Comparison of ENCODE assay signal across 8 cellular contexts in the genomic region with DNA sequence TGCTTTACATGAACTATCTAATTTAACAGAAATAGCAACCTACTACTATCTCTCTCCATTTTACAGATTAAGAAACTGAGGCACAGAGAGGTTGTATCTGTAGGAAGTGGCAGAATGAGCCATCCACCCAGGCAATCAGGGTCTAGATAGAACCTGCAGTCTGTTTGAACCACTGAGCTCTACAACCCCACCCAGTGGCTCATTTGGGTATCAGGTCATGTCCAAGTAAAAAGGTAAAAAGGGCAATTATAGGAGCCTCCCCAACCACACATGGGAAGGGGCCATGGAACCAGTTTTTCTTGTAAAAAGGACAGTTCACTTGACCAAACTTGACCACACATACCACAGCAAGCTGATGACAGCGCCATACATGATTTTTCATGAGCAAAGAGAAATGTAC.
DNase-seq lines count a peak whose midpoint lies in the region; ATAC-seq and TF ChIP-seq lines count a peak whose summit lies in the region.

No MANE protein-coding gene starts in this region.

- no peaks in the 10 kb centered on the region for H3K36me3 ChIP-seq in spleen
- no peaks in the 10 kb centered on the region for H3K36me3 ChIP-seq in effector memory CD4-positive, alpha-beta T cell (ENCODE audit: control insufficient read depth, insufficient read depth, low read length)

- no peaks in the 10 kb centered on the region for H3K9me3 ChIP-seq in spleen
- no peaks in the 10 kb centered on the region for H3K9me3 ChIP-seq in effector memory CD4-positive, alpha-beta T cell (ENCODE audit: control insufficient read depth, low read length)

- H3K9me3 Mint-ChIP-seq in activated T-cell treated with anti-CD3 and anti-CD28 coated beads, Interleukin-2, amount 50 U/mL, for 24 hours, result no peaks in the 10 kb centered on the region

- ATAC-seq in left lobe of liver (peak; percentile 73), HG02763 (IDR thresholded peaks at IDR 0.05; ENCODE audit: unreplicated experiment) (no peak)

- peaks cover 0 to 10% (median 0%) of the 10 kb centered on the region in 7 donors for H3K27me3 ChIP-seq in spleen (replicated peaks in 1 of 7)
- H3K27me3 ChIP-seq in effector memory CD4-positive, alpha-beta T cell (replicated peaks; ENCODE audit: control insufficient read depth, insufficient read depth, low read length, poor library complexity, severe bottlenecking), result no peaks in the 10 kb centered on the region

- H3K4me3 Mint-ChIP-seq in activated T-cell treated with anti-CD3 and anti-CD28 coated beads, Interleukin-2, amount 50 U/mL, for 24 hours, result no peak overlapping the region

- H3K36me3 Mint-ChIP-seq in activated T-cell treated with anti-CD3 and anti-CD28 coated beads, Interleukin-2, amount 50 U/mL, for 24 hours (ENCODE audit: low read depth), result no peaks in the 10 kb centered on the region

- H3K27ac Mint-ChIP-seq in activated T-cell treated with anti-CD3 and anti-CD28 coated beads, Interleukin-2, amount 50 U/mL, for 24 hours, result no peak overlapping the region

- no peak for TF ChIP-seq POLR2A in spleen (IDR thresholded peaks at IDR 0.05)

- H3K27me3 Mint-ChIP-seq in activated T-cell treated with anti-CD3 and anti-CD28 coated beads, Interleukin-2, amount 50 U/mL, for 24 hours, result peaks cover 13% of the 10 kb centered on the region

- H3K4me3 ChIP-seq in WI38 (ENCODE audit: low read depth, low read length), result no peak overlapping the region
- H3K4me3 ChIP-seq in spleen, result no peak overlapping the region
- no peak overlapping the region for H3K4me3 ChIP-seq in effector memory CD4-positive, alpha-beta T cell (ENCODE audit: insufficient read depth, low read depth, low read length, poor library complexity, severe bottlenecking)

- DNase-seq in activated T-cell treated with anti-CD3 and anti-CD28 coated beads for 48 hours (ENCODE audit: low read depth) (peak; percentile 4), HT1080 (ENCODE audit: low read depth) (peak; percentile 25), left lobe of liver (ENCODE audit: low spot score) (no peak), spleen (no peak)
- no peak for DNase-seq in activated T-cell treated with anti-CD3 and anti-CD28 coated beads, Interleukin-2, amount 50 U/mL, for 24 hours
- no peak for DNase-seq in effector memory CD4-positive, alpha-beta T cell

- 0 out of 2 replicates have a peak, but pooled peaks have one; percentile 14 for TF ChIP-seq CTCF in WI38 (IDR thresholded peaks at IDR 0.05; ENCODE audit: low read depth, low read length)
- peak in 4 of 11 experiments; percentile 21 to 45 (median 36) for TF ChIP-seq CTCF in spleen (IDR thresholded peaks at IDR 0.05 in 8 of 11, conservative IDR thresholded peaks at IDR 0.05 in 3 of 11)

- intact Hi-C loops in spleen (cut with DNase I; ENCODE audit: low total_unique reads), result no loop called here

- no peak overlapping the region for H3K27ac ChIP-seq in spleen
- H3K27ac ChIP-seq in effector memory CD4-positive, alpha-beta T cell (ENCODE audit: insufficient read depth, low read length, poor library complexity, severe bottlenecking), result no peak overlapping the region

- H3K4me1 ChIP-seq in spleen, result no peaks in the 10 kb centered on the region
- no peaks in the 10 kb centered on the region for H3K4me1 ChIP-seq in effector memory CD4-positive, alpha-beta T cell (ENCODE audit: control insufficient read depth, insufficient read depth, low read length, poor library complexity, severe bottlenecking)

- 31 to 74% (median 50%) methylated on average over 1 of the region's 1 CpG for WGBS in spleen, 5 donors

- H3K4me1 Mint-ChIP-seq in activated T-cell treated with anti-CD3 and anti-CD28 coated beads, Interleukin-2, amount 50 U/mL, for 24 hours (ENCODE audit: low read depth), result no peaks in the 10 kb centered on the region

Comparison
In these comparisons a context has a peak if more than half of its experiments do, and no peak if none do; other contexts are left out.
1. DNase-seq: peak in activated T-cell treated with anti-CD3 and anti-CD28 coated beads for 48 hours (single experiment) and HT1080 (single experiment); none in activated T-cell treated with anti-CD3 and anti-CD28 coated beads, Interleukin-2, amount 50 U/mL, for 24 hours (single experiment), left lobe of liver (single experiment), spleen (single experiment) and effector memory CD4-positive, alpha-beta T cell (0 of 3).